Comparison of ENCODE assay signal across 8 cellular contexts in genomic region chr3:186930639-186931486, GRCh38. TPM values are rescaled to one million over a fixed set of nuclear protein-coding genes. Genes with fewer than 3 reads are reported as not detected.
DNase-seq lines count a peak whose midpoint lies in the region; ATAC-seq and TF ChIP-seq lines count a peak whose summit lies in the region.

No MANE protein-coding gene starts in this region.

- H3K36me3 Mint-ChIP-seq in activated B cell treated with CpG ODN at 0.5 μM for 24 hours (ENCODE audit: low read depth) = peaks cover 45% of the 10 kb centered on the region
- peaks cover 7% of the 10 kb centered on the region for H3K36me3 Mint-ChIP-seq in chondrocyte (ENCODE audit: low read depth)

- H3K27ac Mint-ChIP-seq in activated B cell treated with CpG ODN at 0.5 μM for 24 hours = peak overlapping the region; percentile 94
- H3K27ac Mint-ChIP-seq in chondrocyte (ENCODE audit: unreplicated experiment) = peak overlapping the region; percentile 81

- H3K27me3 Mint-ChIP-seq in activated B cell treated with CpG ODN at 0.5 μM for 24 hours (no peaks in the 10 kb centered on the region), chondrocyte (ENCODE audit: low read depth) (no peaks in the 10 kb centered on the region)

- DNase-seq in DMS79 treated with DMSO at 0.1 percent for 48 hours (lab: John Stamatoyannopoulos, UW) (peak; percentile 55), DMS79 (lab: John Stamatoyannopoulos, UW) (no peak), NCI-H2029 (lab: John Stamatoyannopoulos, UW) (peak; percentile 65), activated B cell treated with CpG ODN at 0.5 μM for 24 hours (peak; percentile 65), chondrocyte (ENCODE audit: low spot score) (no peak), left kidney (ENCODE audit: low read depth, low spot score) (peak; percentile 93)
- DNase-seq in stimulated activated CD4-positive, alpha-beta T cell treated with anti-CD3 and anti-CD28 coated beads, Interleukin-4, amount 100 ng/mL, for 48 hours (ENCODE audit: low read depth in 2 of 2) = peak; percentile 40 to 50

- H3K4me3 Mint-ChIP-seq in activated B cell treated with CpG ODN at 0.5 μM for 24 hours (peak overlapping the region; percentile 98), chondrocyte (ENCODE audit: unreplicated experiment) (peak overlapping the region; percentile 93)

- no peak for TF ChIP-seq CTCF in activated B cell treated with CpG ODN at 0.5 μM for 24 hours (IDR thresholded peaks at IDR 0.05)
- no peak for TF ChIP-seq CTCF in chondrocyte (IDR thresholded peaks at IDR 0.05)

- H3K9me3 Mint-ChIP-seq in activated B cell treated with CpG ODN at 0.5 μM for 24 hours (no peaks in the 10 kb centered on the region), chondrocyte (ENCODE audit: low read depth) (peaks cover 3% of the 10 kb centered on the region)

- CTCF ChIA-PET in activated B cell treated with CpG ODN at 0.5 μM for 24 hours (lab: Charles Lee) = interaction anchor here (0.6 to 5.9 kb wide), 20 partner anchors 10 to 209 kb away, joined by 3 to 54 read pairs (median 4); partner anchors contain the start of gene RPL39L

- intact Hi-C loops in activated B cell treated with CpG ODN at 0.5 μM for 24 hours (cut with micrococcal nuclease) = loop anchor here (1.0 to 5.0 kb wide), 15 partner anchors 22 to 234 kb away; partner anchors contain the start of genes EIF4A2 and RPL39L

- POLR2A ChIA-PET in activated B cell treated with CpG ODN at 0.5 μM for 24 hours (lab: Charles Lee) = interaction anchor here (0.5 to 6.5 kb wide), 40 partner anchors 9 to 994 kb away, joined by 3 to 77 read pairs (median 6); partner anchors contain the start of genes EIF4A2, RPL39L and TRA2B

- H3K4me1 Mint-ChIP-seq in activated B cell treated with CpG ODN at 0.5 μM for 24 hours (peaks cover 53% of the 10 kb centered on the region), chondrocyte (ENCODE audit: low read depth) (peaks cover 26% of the 10 kb centered on the region)

- ATAC-seq in HG02852 (IDR thresholded peaks at IDR 0.05; ENCODE audit: unreplicated experiment) (peak; percentile 43), activated B cell treated with CpG ODN at 0.5 μM for 24 hours (ENCODE audit: low read depth) (peak; percentile 83)

RNA-seq across cellular contexts. Expression of gene ST6GAL1, which starts 0.5 kb away (rescaled TPM):
- total RNA-seq in activated B cell treated with CpG ODN at 0.5 μM for 24 hours (294 and 328 TPM in 2 replicates), chondrocyte (21.9 to 36.6 TPM (median 33.9 TPM) in 3 replicates)

Comparison
In these comparisons a context has a peak if more than half of its experiments do, and no peak if none do; other contexts are left out.
1. DNase-seq: peak in DMS79 treated with DMSO at 0.1 percent for 48 hours (single experiment), NCI-H2029 (single experiment), activated B cell treated with CpG ODN at 0.5 μM for 24 hours (single experiment), left kidney (single experiment) and stimulated activated CD4-positive, alpha-beta T cell treated with anti-CD3 and anti-CD28 coated beads, Interleukin-4, amount 100 ng/mL, for 48 hours (2 of 2); none in DMS79 (single experiment) and chondrocyte (single experiment).